ENCODE assay signal across 24 cellular contexts in the genomic region with DNA sequence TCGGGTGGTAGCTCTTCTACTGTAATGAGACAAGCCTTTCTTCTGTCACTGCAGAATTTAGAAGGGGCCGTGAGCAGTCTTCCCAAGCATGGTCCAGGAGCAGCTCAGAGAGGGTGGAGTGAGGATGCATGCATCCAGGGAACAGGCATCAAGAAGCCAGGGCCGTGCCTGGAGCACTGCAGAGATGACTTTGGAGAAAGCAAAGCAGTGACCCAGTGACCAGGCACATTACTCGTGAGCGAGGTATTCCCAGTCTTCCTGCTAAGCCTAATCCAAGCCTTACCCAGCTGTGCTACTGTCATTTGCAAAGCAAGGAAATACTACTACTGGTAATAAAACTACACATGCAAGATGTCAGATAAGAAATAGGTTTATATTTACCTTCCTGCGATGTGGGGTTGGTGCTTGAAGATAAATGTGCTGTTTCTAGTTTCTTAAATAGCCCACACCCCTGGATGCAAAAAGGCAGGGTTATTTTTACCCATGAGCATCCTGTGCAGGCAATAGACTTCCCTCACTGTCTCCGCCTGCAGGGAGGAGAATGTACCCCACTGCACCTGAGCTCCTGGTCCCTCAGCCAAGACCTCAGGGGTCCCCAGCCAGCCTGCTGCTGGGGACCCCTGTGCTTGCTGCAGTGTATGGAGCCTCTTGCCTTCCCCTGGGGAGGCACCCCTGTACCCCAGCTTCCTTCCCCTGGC.
DNase-seq lines count a peak whose midpoint lies in the region; ATAC-seq, FAIRE-seq and TF ChIP-seq lines count a peak whose summit lies in the region.
"Had no signal": no experiment of that assay in that cellular context is flagged by ENCODE, and none has a peak within 500 bp of the region (broad histone marks: within the 10 kb centered on the region; RNA-seq: fewer than 3 reads in every experiment).

No MANE protein-coding gene starts in this region.

- no TSS peak for BruUV-seq in OCI-LY7 (replicated peaks; lab: Mats Ljungman, UMichigan)
- BruUV-seq in endothelial cell of umbilical vein (replicated peaks; lab: Mats Ljungman, UMichigan): no TSS peak

- no peak for TF ChIP-seq POLR2A in endothelial cell of umbilical vein (IDR thresholded peaks at IDR 0.05; ENCODE audit: low read depth, low read length)

- no peak for FAIRE-seq in endothelial cell of umbilical vein (lab: Jason Lieb, UNC)

- H3F3A ChIP-seq in MM.1S (ENCODE audit: insufficient read depth, low read length): no peaks in the 10 kb centered on the region

- POLR2A ChIA-PET in OCI-LY7 (lab: Charles Lee): interaction anchor here (0.6 kb wide), 2 partner anchors 256 to 557 kb away, joined by 3 to 4 read pairs; no protein-coding TSS in a partner anchor
- POLR2A ChIA-PET in endothelial cell of umbilical vein (lab: Charles Lee): no interaction called here

- peak; percentile 41 for DNase-seq in ELR (ENCODE audit: low read depth)
- peak; percentile 44 for DNase-seq in OCI-LY7 (ENCODE audit: low spot score)
- DNase-seq in endothelial cell of umbilical vein (ENCODE audit: low read depth, low spot score): no peak
- DNase-seq in posterior vena cava (ENCODE audit: low spot score): peak; percentile 62
- DNase-seq in MM.1S: no peak
- DNase-seq: activated B cell treated with CpG ODN at 0.5 μM for 24 hours; activated CD4-positive, alpha-beta memory T cell treated with anti-CD3 and anti-CD28 coated beads for 36 hours; activated naive CD4-positive, alpha-beta T cell; activated T-cell treated with anti-CD3 and anti-CD28 coated beads for 4 hours; Caco-2; caudate nucleus; effector CD8-positive, alpha-beta T cell; heart right ventricle; immature natural killer cell; KG1; NCI-H1105; NCI-H2107; NCI-H526; stimulated activated naive CD4-positive, alpha-beta T cell had no signal

- H2AFZ ChIP-seq in OCI-LY7 (ENCODE audit: low read length) (no peak overlapping the region), endothelial cell of umbilical vein (ENCODE audit: low read depth, low read length) (no peak overlapping the region), MM.1S (ENCODE audit: low read length) (no peak overlapping the region)

- H3K79me2 ChIP-seq in OCI-LY7 (ENCODE audit: insufficient read depth, low read depth, low read length) (no peaks in the 10 kb centered on the region), endothelial cell of umbilical vein (ENCODE audit: control insufficient read depth, insufficient read depth, low read length) (no peaks in the 10 kb centered on the region), MM.1S (ENCODE audit: low read length) (no peaks in the 10 kb centered on the region)

- H4K20me1 ChIP-seq in OCI-LY7 (ENCODE audit: insufficient read depth, low read length): no peaks in the 10 kb centered on the region
- no peaks in the 10 kb centered on the region for H4K20me1 ChIP-seq in endothelial cell of umbilical vein (replicated peaks; ENCODE audit: control insufficient read depth, extremely low read depth, insufficient read depth, low read length)
- H4K20me1 ChIP-seq in MM.1S (ENCODE audit: insufficient read depth, low read length): no peaks in the 10 kb centered on the region

- CTCF ChIA-PET in OCI-LY7 (lab: Charles Lee; ENCODE audit: unreplicated experiment): no interaction called here
- CTCF ChIA-PET in endothelial cell of umbilical vein (lab: Charles Lee): interaction anchor here (1.1 to 1.9 kb wide), 3 partner anchors 491 to 573 kb away, joined by 3 to 5 read pairs (median 4); no protein-coding TSS in a partner anchor

- H3K4me1 ChIP-seq in OCI-LY7 (ENCODE audit: insufficient read depth, low read length, poor library complexity, severe bottlenecking) (peaks cover 11% of the 10 kb centered on the region), endothelial cell of umbilical vein (ENCODE audit: control insufficient read depth, extremely low read depth, insufficient read depth, low read length) (no peaks in the 10 kb centered on the region), MM.1S (ENCODE audit: low read length) (no peaks in the 10 kb centered on the region)
- H3K4me1 ChIP-seq: Caco-2, SJSA1 had no signal

- TF ChIP-seq CTCF in OCI-LY7 (conservative IDR thresholded peaks at IDR 0.05; ENCODE audit: low read length): peak; percentile 43
- no peak for TF ChIP-seq CTCF in endothelial cell of umbilical vein (IDR thresholded peaks at IDR 0.05; ENCODE audit: extremely low read depth in 1 of 2, insufficient read depth in 1 of 2, low read depth in 1 of 2, low read length in 2 of 2)
- no peak for TF ChIP-seq CTCF in MM.1S (IDR thresholded peaks at IDR 0.05; ENCODE audit: low read length)

- dilution Hi-C loops in endothelial cell of umbilical vein (cut with MboI; ENCODE audit: extremely low pct_ligation_motif_present, low sequenced_read_pairs): no loop called here

- H3K9me2 ChIP-seq in OCI-LY7 (ENCODE audit: insufficient read depth, low read length) (no peaks in the 10 kb centered on the region), MM.1S (replicated peaks; ENCODE audit: insufficient read depth, low read length) (no peaks in the 10 kb centered on the region)

- H3K27me3 ChIP-seq in endothelial cell of umbilical vein (ENCODE audit: control insufficient read depth in 2 of 2, insufficient read depth in 2 of 2, low read length in 2 of 2): no peaks in the 10 kb centered on the region
- H3K27me3 ChIP-seq in MM.1S (replicated peaks; ENCODE audit: insufficient read depth, low read length): no peaks in the 10 kb centered on the region
- H3K27me3 ChIP-seq: heart right ventricle, right lobe of liver, SJSA1 had no signal

- H3K4me2 ChIP-seq in OCI-LY7 (ENCODE audit: low read length) (peak overlapping the region; percentile 53), endothelial cell of umbilical vein (ENCODE audit: insufficient read depth, low read length) (no peak overlapping the region), MM.1S (ENCODE audit: low read depth, low read length) (no peak overlapping the region)

- H3K4me3 ChIP-seq in OCI-LY7 (ENCODE audit: low read depth, low read length, poor library complexity, severe bottlenecking) (peak overlapping the region; percentile 6), endothelial cell of umbilical vein (replicated peaks in 1 of 3; ENCODE audit: insufficient read depth in 1 of 3, low read depth in 1 of 3, low read length in 3 of 3) (no peak overlapping the region), MM.1S (ENCODE audit: low read length) (no peak overlapping the region)
- H3K4me3 ChIP-seq: heart right ventricle, right lobe of liver, SJSA1 had no signal

- H3K9ac ChIP-seq in endothelial cell of umbilical vein (replicated peaks; ENCODE audit: extremely low read depth, insufficient read depth, low read length): no peak overlapping the region
- H3K9ac ChIP-seq in MM.1S (ENCODE audit: low read length): no peak overlapping the region

- H3K27ac ChIP-seq in OCI-LY7 (ENCODE audit: low read depth, low read length, poor library complexity, severe bottlenecking) (no peak overlapping the region), endothelial cell of umbilical vein (ENCODE audit: insufficient read depth, low read depth, low read length) (no peak overlapping the region), MM.1S (ENCODE audit: low read length) (no peak overlapping the region)
- H3K27ac ChIP-seq: right lobe of liver, SJSA1 had no signal

- ATAC-seq in GM18502 (IDR thresholded peaks at IDR 0.05; ENCODE audit: poor library complexity, unreplicated experiment) (no peak), GM21526 (IDR thresholded peaks at IDR 0.05; ENCODE audit: low FRiP score, unreplicated experiment) (no peak), GM18870 (IDR thresholded peaks at IDR 0.05; ENCODE audit: unreplicated experiment) (no peak)
- ATAC-seq: heart right ventricle, right lobe of liver had no signal

- H3K9me3 ChIP-seq in OCI-LY7 (ENCODE audit: low read length): no peaks in the 10 kb centered on the region
- no peaks in the 10 kb centered on the region for H3K9me3 ChIP-seq in endothelial cell of umbilical vein (replicated peaks; ENCODE audit: control insufficient read depth, insufficient read depth, low read length)
- H3K9me3 ChIP-seq in MM.1S (replicated peaks; ENCODE audit: insufficient read depth, low read length): no peaks in the 10 kb centered on the region
- H3K9me3 ChIP-seq: Caco-2, right lobe of liver, SJSA1 had no signal

- no peaks in the 10 kb centered on the region for H3K9me1 ChIP-seq in endothelial cell of umbilical vein (replicated peaks; ENCODE audit: control insufficient read depth, extremely low read depth, insufficient read depth, low read length)

- H3K36me3 ChIP-seq in OCI-LY7 (ENCODE audit: insufficient read depth, low read length): no peaks in the 10 kb centered on the region
- H3K36me3 ChIP-seq in endothelial cell of umbilical vein (ENCODE audit: control insufficient read depth in 2 of 2, extremely low read depth in 1 of 2, insufficient read depth in 2 of 2, low read length in 2 of 2): peaks cover 9 to 46% of the 10 kb centered on the region in 2 experiments
- no peaks in the 10 kb centered on the region for H3K36me3 ChIP-seq in MM.1S (replicated peaks; ENCODE audit: insufficient read depth, low read length)

- intact Hi-C loops in OCI-LY7 (cut with micrococcal nuclease; ENCODE audit: unreplicated experiment) (no loop called here), endothelial cell of umbilical vein (cut with micrococcal nuclease) (no loop called here), posterior vena cava (cut with DNase I) (loop anchor here (5.0 to 10.0 kb wide), 3 partner anchors 145 to 568 kb away; a partner anchor contains a TSS)

TF ChIP-seq in endothelial cell of umbilical vein, 7 proteins besides CTCF, POLR2A, EP300 and RAD21:
- TF ChIP-seq GATA2 (IDR thresholded peaks at IDR 0.05; ENCODE audit: insufficient read depth, insufficient read length, low read depth, low read length): peak; percentile 21
- TF ChIP-seq JUN (IDR thresholded peaks at IDR 0.05; ENCODE audit: borderline replicate concordance, insufficient read depth, insufficient read length, low read depth): no peak
- TF ChIP-seq POLR2AphosphoS5 (IDR thresholded peaks at IDR 0.05; ENCODE audit: insufficient read depth, low read depth, low read length): no peak
- no peak for TF ChIP-seq FOS (IDR thresholded peaks at IDR 0.05; ENCODE audit: borderline replicate concordance, insufficient read depth, low read length)

Comparison
In these comparisons a context has a peak if more than half of its experiments do, and no peak if none do; other contexts are left out.
1. DNase-seq: peak in ELR (single experiment), OCI-LY7 (single experiment) and posterior vena cava (single experiment); none in endothelial cell of umbilical vein (single experiment) and MM.1S (single experiment).
2. intact Hi-C loops: an anchor here in posterior vena cava (5.0 to 10.0 kb wide); none called in OCI-LY7 and endothelial cell of umbilical vein.